8 cellular contexts compared by ENCODE assay signal in genomic region chr3:171460226-171461086, GRCh38. TPM values are rescaled to one million over a fixed set of nuclear protein-coding genes. Genes with fewer than 3 reads are reported as not detected.
DNase-seq lines count a peak whose midpoint lies in the region; ATAC-seq and TF ChIP-seq lines count a peak whose summit lies in the region.

Gene TNIK (minus strand): TSS chr3:171460405. CDS start chr3:171460063, 342 bp downstream.

- peaks cover 8% of the 10 kb centered on the region for H3K4me1 ChIP-seq in endodermal cell (ENCODE audit: control insufficient read depth, insufficient read depth, low read length)

- TF ChIP-seq CTCF in endodermal cell (conservative IDR thresholded peaks at IDR 0.05) (peak; percentile 61), mesothelial cell of epicardium (IDR thresholded peaks at IDR 0.05; ENCODE audit: unreplicated experiment) (no peak)

- ATAC-seq in GM19452 (IDR thresholded peaks at IDR 0.05; ENCODE audit: unreplicated experiment) (peak; percentile 77), HG03575 (IDR thresholded peaks at IDR 0.05; ENCODE audit: extremely low read depth, insufficient number of reproducible peaks, low FRiP score, unreplicated experiment) (peak; percentile 29)
- ATAC-seq in activated CD8-positive, alpha-beta memory T cell treated with anti-CD3 and anti-CD28 coated beads, Interleukin-2, amount 10 ng/mL, durations not matched to agents 7 days and 5 days = peak; percentile 86

- 0 to 1% methylated on average over 27 to 66 of the region's 66 CpGs for WGBS in endodermal cell (ENCODE audit: insufficient coverage in 1 of 2, insufficient read length in 1 of 2), 2 experiments

- DNase-seq in CMK (ENCODE audit: low read depth) (peak; percentile 89), NK-92 (lab: John Stamatoyannopoulos, UW; ENCODE audit: unreplicated experiment) (peak; percentile 69), endodermal cell (peak; percentile 94), mesothelial cell of epicardium (ENCODE audit: low spot score in 2 of 2, unreplicated experiment in 2 of 2) (peak; percentile 35 to 71)
- peak; percentile 96 for DNase-seq in activated CD8-positive, alpha-beta memory T cell treated with anti-CD3 and anti-CD28 coated beads, Interleukin-2, amount 10 ng/mL, durations not matched to agents 7 days and 5 days
- peak; percentile 87 to 97 for DNase-seq in stimulated activated CD8-positive, alpha-beta memory T cell treated with anti-CD3 and anti-CD28 coated beads, Interleukin-15, amount 100 ng/mL, for 4 hours (ENCODE audit: low read depth in 2 of 2)

- peaks cover 40% of the 10 kb centered on the region for H3K4me1 Mint-ChIP-seq in activated CD8-positive, alpha-beta memory T cell treated with anti-CD3 and anti-CD28 coated beads, Interleukin-2, amount 10 ng/mL, durations not matched to agents 7 days and 5 days
- peaks cover 49% of the 10 kb centered on the region for H3K4me1 Mint-ChIP-seq in endodermal cell
- peaks cover 27% of the 10 kb centered on the region for H3K4me1 Mint-ChIP-seq in mesothelial cell of epicardium

- peak within 1 kb of the TSS; percentile 93 for H3K27ac Mint-ChIP-seq in activated CD8-positive, alpha-beta memory T cell treated with anti-CD3 and anti-CD28 coated beads, Interleukin-2, amount 10 ng/mL, durations not matched to agents 7 days and 5 days
- peak within 1 kb of the TSS; percentile 45 for H3K27ac Mint-ChIP-seq in endodermal cell
- peak within 1 kb of the TSS; percentile 44 for H3K27ac Mint-ChIP-seq in mesothelial cell of epicardium

- H3K36me3 ChIP-seq in endodermal cell (ENCODE audit: control insufficient read depth, insufficient read depth, low read length) = no peaks in the 10 kb centered on the region

- H3K36me3 Mint-ChIP-seq in activated CD8-positive, alpha-beta memory T cell treated with anti-CD3 and anti-CD28 coated beads, Interleukin-2, amount 10 ng/mL, durations not matched to agents 7 days and 5 days = peaks cover 7% of the 10 kb centered on the region
- H3K36me3 Mint-ChIP-seq in endodermal cell (ENCODE audit: low read depth) = no peaks in the 10 kb centered on the region
- H3K36me3 Mint-ChIP-seq in mesothelial cell of epicardium = no peaks in the 10 kb centered on the region

- H3K4me3 ChIP-seq in endodermal cell (ENCODE audit: low read length) = peak within 1 kb of the TSS; percentile 88

- peaks cover 55% of the 10 kb centered on the region for H3K27me3 ChIP-seq in endodermal cell (ENCODE audit: control insufficient read depth, insufficient read depth, low read length, poor library complexity, severe bottlenecking)

- CTCF ChIA-PET in activated CD8-positive, alpha-beta memory T cell treated with anti-CD3 and anti-CD28 coated beads, Interleukin-2, amount 10 ng/mL, durations not matched to agents 7 days and 5 days (lab: Charles Lee) = interaction anchor here (0.8 to 2.5 kb wide), 15 partner anchors 9 to 298 kb away, joined by 3 to 11 read pairs (median 4); no protein-coding TSS in a partner anchor

- H3K9me3 Mint-ChIP-seq in activated CD8-positive, alpha-beta memory T cell treated with anti-CD3 and anti-CD28 coated beads, Interleukin-2, amount 10 ng/mL, durations not matched to agents 7 days and 5 days (ENCODE audit: low read depth) = no peaks in the 10 kb centered on the region
- H3K9me3 Mint-ChIP-seq in endodermal cell (no peaks in the 10 kb centered on the region), mesothelial cell of epicardium (no peaks in the 10 kb centered on the region)

- peak within 1 kb of the TSS; percentile 96 for H3K4me3 Mint-ChIP-seq in activated CD8-positive, alpha-beta memory T cell treated with anti-CD3 and anti-CD28 coated beads, Interleukin-2, amount 10 ng/mL, durations not matched to agents 7 days and 5 days
- H3K4me3 Mint-ChIP-seq in endodermal cell = peak within 1 kb of the TSS; percentile 70
- H3K4me3 Mint-ChIP-seq in mesothelial cell of epicardium = peak within 1 kb of the TSS; percentile 93

- no peaks in the 10 kb centered on the region for H3K27me3 Mint-ChIP-seq in activated CD8-positive, alpha-beta memory T cell treated with anti-CD3 and anti-CD28 coated beads, Interleukin-2, amount 10 ng/mL, durations not matched to agents 7 days and 5 days
- H3K27me3 Mint-ChIP-seq in endodermal cell (ENCODE audit: insufficient read depth) = peaks cover 64% of the 10 kb centered on the region
- peaks cover 50% of the 10 kb centered on the region for H3K27me3 Mint-ChIP-seq in mesothelial cell of epicardium (ENCODE audit: low read depth)

- no peaks in the 10 kb centered on the region for H3K9me3 ChIP-seq in endodermal cell (ENCODE audit: control insufficient read depth, low read length)

- peak within 1 kb of the TSS; percentile 21 for H3K9ac ChIP-seq in endodermal cell (ENCODE audit: extremely low read depth, low read length, poor library complexity, severe bottlenecking)

- H3K27ac ChIP-seq in endodermal cell (ENCODE audit: low read depth, low read length) = peak within 1 kb of the TSS; percentile 18

RNA-seq across cellular contexts. Expression of gene TNIK, which starts in this region (rescaled TPM):
- total RNA-seq in activated CD8-positive, alpha-beta memory T cell treated with anti-CD3 and anti-CD28 coated beads, Interleukin-2, amount 10 ng/mL, durations not matched to agents 7 days and 5 days = 10 to 100 TPM; 36.6 to 39.3 TPM
- 10 to 100 TPM; 12.2 to 14.9 TPM for total RNA-seq in endodermal cell
- polyA plus RNA-seq in endodermal cell (2013, experiment 1 of 2) = 30.1 TPM
- polyA plus RNA-seq in endodermal cell (2013, experiment 2 of 2) = 33.0 TPM
- total RNA-seq in mesothelial cell of epicardium = 7.3 to 9.3 TPM (median 8.8 TPM) in 3 replicates

Comparison
In these comparisons a context has a peak if more than half of its experiments do, and no peak if none do; other contexts are left out.
1. Peak in every context shown above with its lines: DNase-seq, ATAC-seq, H3K4me3 ChIP-seq and H3K27ac ChIP-seq.
2. ATAC-seq: peak in every context shown above with its lines; median percentile 86 in activated CD8-positive, alpha-beta memory T cell treated with anti-CD3 and anti-CD28 coated beads, Interleukin-2, amount 10 ng/mL, durations not matched to agents 7 days and 5 days; 77 in GM19452; 29 in HG03575.